In the genomic region with DNA sequence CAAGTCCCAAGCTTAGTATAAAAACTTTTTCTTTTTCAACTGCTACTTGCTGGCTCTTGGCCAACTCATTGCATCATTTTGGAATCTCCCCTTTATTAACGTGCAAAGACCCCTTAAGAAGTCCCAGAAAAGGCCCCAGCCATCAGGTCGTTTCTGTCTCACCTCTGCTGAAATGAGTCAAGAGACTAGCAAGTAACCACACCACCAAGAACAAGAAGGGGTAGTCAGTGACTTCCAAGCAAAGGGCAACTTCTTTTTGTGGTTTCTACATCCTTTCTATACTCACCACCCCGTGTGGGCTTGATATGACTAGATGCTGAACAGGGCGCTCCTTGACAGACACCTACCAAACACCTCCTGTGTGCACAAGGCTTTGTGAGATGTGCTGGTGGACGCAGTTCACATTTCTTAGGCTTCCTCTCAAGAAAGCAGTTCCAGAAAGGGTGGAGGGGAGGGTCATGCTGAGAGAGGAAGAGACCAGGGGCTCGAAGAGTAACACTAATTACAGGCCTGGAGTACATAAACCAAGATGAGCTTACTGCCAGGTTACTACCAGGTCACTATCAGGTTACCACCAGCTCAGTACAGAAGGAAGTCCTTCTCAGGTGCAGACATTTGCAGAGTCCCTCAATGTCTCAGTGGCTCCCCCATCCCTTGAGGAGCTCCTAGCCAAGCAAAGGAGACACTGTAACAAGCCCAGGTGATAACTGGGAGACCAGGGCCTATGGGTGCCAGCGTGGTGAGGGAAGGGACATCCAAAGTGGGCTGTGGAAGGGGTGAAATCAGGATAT, we compare ENCODE assay signal across 1 cellular context.
TF ChIP-seq lines count a peak whose summit lies in the region.

No MANE protein-coding gene starts in this region.

TF ChIP-seq in SK-N-SH, 30 proteins besides CTCF, POLR2A, EP300 and RAD21 (continued from another document):
- TF ChIP-seq, protein P1, sequence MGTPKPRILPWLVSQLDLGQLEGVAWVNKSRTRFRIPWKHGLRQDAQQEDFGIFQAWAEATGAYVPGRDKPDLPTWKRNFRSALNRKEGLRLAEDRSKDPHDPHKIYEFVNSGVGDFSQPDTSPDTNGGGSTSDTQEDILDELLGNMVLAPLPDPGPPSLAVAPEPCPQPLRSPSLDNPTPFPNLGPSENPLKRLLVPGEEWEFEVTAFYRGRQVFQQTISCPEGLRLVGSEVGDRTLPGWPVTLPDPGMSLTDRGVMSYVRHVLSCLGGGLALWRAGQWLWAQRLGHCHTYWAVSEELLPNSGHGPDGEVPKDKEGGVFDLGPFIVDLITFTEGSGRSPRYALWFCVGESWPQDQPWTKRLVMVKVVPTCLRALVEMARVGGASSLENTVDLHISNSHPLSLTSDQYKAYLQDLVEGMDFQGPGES (IDR thresholded peaks at IDR 0.05; ENCODE audit: low read depth, low read length), result no peak
TF ChIP-seq in SK-N-SH: peak in this region for 0.
